ENCODE assay signal across 1 cellular context in the genomic region with DNA sequence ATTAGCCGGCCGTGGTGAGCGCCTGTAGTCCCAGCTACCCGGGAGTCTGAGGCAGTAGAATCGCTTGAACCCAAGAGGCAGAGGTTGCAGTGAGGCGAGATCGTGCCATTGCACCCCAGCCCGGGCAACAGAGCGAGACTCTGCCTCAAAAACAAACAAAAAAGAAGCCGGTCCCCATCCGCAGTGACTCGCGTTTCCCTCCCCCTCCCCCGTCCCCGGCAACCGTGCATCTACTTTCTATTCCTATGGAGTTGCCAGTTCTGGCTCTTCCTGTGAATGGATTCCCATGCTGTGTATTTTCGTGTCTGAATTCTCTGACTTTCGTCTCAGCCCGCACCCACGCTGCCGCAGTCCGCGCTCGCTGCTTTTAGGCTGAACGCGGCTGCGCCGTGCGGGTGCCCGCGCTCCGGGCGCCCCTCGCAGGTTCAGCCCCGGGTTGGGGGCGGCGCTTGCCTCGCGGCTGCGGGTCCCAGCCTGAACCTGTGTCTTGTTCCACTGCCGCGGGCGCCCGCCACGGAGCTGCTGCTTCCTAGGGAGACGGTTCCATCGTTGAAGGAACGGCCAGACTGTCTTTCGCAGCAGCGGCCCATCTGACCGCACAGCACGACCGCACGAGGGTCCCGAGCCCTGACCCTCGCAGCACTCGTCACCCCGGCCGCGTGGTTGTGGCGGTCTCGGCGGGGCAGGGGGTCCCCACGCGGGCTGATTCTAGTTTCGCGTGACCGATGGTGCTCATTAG.
TF ChIP-seq lines count a peak whose summit lies in the region.

No MANE protein-coding gene starts in this region.

TF ChIP-seq in K562, 482 proteins besides CTCF, POLR2A, EP300 and RAD21 (continued from another document and continues in another):
- no peak for TF ChIP-seq FOSL1 (tag; conservative IDR thresholded peaks at IDR 0.05)
- TF ChIP-seq YY1 (IDR thresholded peaks at IDR 0.05; ENCODE audit: borderline replicate concordance in 1 of 3, control insufficient read depth in 1 of 3, extremely low read depth in 1 of 3, insufficient read depth in 3 of 3, insufficient read length in 1 of 3, insufficient replicate concordance in 2 of 3, low read depth in 1 of 3, low read length in 2 of 3), result peak in 2 of 3 experiments; percentile 30 to 44
- TF ChIP-seq ZNF133 (CRISPR knock-in tag; IDR thresholded peaks at IDR 0.05), result no peak
- peak; percentile 30; the same call in 1 of the 2 replicates for TF ChIP-seq SMAD4 (CRISPR knock-in tag; conservative IDR thresholded peaks at IDR 0.05)
- TF ChIP-seq, protein P1, sequence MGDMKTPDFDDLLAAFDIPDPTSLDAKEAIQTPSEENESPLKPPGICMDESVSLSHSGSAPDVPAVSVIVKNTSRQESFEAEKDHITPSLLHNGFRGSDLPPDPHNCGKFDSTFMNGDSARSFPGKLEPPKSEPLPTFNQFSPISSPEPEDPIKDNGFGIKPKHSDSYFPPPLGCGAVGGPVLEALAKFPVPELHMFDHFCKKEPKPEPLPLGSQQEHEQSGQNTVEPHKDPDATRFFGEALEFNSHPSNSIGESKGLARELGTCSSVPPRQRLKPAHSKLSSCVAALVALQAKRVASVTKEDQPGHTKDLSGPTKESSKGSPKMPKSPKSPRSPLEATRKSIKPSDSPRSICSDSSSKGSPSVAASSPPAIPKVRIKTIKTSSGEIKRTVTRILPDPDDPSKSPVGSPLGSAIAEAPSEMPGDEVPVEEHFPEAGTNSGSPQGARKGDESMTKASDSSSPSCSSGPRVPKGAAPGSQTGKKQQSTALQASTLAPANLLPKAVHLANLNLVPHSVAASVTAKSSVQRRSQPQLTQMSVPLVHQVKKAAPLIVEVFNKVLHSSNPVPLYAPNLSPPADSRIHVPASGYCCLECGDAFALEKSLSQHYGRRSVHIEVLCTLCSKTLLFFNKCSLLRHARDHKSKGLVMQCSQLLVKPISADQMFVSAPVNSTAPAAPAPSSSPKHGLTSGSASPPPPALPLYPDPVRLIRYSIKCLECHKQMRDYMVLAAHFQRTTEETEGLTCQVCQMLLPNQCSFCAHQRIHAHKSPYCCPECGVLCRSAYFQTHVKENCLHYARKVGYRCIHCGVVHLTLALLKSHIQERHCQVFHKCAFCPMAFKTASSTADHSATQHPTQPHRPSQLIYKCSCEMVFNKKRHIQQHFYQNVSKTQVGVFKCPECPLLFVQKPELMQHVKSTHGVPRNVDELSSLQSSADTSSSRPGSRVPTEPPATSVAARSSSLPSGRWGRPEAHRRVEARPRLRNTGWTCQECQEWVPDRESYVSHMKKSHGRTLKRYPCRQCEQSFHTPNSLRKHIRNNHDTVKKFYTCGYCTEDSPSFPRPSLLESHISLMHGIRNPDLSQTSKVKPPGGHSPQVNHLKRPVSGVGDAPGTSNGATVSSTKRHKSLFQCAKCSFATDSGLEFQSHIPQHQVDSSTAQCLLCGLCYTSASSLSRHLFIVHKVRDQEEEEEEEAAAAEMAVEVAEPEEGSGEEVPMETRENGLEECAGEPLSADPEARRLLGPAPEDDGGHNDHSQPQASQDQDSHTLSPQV (IDR thresholded peaks at IDR 0.05), result peak; percentile 59
- no peak for TF ChIP-seq TCF7 (IDR thresholded peaks at IDR 0.05; ENCODE audit: borderline replicate concordance)
- TF ChIP-seq ZEB2 (IDR thresholded peaks at IDR 0.05), result no peak
- no peak for TF ChIP-seq SNRNP70 (optimal IDR thresholded peaks at IDR 0.05; ENCODE audit: low read depth, low read length)
- no peak for TF ChIP-seq PYGO2 (tag; IDR thresholded peaks at IDR 0.05)
- TF ChIP-seq, protein P2, sequence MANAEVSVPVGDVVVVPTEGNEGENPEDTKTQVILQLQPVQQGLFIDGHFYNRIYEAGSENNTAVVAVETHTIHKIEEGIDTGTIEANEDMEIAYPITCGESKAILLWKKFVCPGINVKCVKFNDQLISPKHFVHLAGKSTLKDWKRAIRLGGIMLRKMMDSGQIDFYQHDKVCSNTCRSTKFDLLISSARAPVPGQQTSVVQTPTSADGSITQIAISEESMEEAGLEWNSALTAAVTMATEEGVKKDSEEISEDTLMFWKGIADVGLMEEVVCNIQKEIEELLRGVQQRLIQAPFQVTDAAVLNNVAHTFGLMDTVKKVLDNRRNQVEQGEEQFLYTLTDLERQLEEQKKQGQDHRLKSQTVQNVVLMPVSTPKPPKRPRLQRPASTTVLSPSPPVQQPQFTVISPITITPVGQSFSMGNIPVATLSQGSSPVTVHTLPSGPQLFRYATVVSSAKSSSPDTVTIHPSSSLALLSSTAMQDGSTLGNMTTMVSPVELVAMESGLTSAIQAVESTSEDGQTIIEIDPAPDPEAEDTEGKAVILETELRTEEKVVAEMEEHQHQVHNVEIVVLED (CRISPR knock-in tag; IDR thresholded peaks at IDR 0.05), result peak; percentile 21; the same call in 1 of the 2 replicates
- TF ChIP-seq, protein P3, sequence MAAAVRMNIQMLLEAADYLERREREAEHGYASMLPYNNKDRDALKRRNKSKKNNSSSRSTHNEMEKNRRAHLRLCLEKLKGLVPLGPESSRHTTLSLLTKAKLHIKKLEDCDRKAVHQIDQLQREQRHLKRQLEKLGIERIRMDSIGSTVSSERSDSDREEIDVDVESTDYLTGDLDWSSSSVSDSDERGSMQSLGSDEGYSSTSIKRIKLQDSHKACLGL (CRISPR knock-in tag; IDR thresholded peaks at IDR 0.05; ENCODE audit: borderline replicate concordance, poor library complexity, severe bottlenecking), result no peak
- TF ChIP-seq ZBTB17 (CRISPR knock-in tag; IDR thresholded peaks at IDR 0.05), result no peak
- peak; percentile 10 for TF ChIP-seq TAF9B (IDR thresholded peaks at IDR 0.05; ENCODE audit: partially characterized antibody)
- peak; percentile 94; the same call in 1 of the 2 replicates for TF ChIP-seq ZBTB7A (IDR thresholded peaks at IDR 0.05; ENCODE audit: borderline replicate concordance, control insufficient read depth, low read depth, low read length)
- no peak for TF ChIP-seq CHD2 (IDR thresholded peaks at IDR 0.05; ENCODE audit: low read depth, low read length)
- TF ChIP-seq MCM2 (IDR thresholded peaks at IDR 0.05; ENCODE audit: low read depth), result no peak
- TF ChIP-seq, protein P4, sequence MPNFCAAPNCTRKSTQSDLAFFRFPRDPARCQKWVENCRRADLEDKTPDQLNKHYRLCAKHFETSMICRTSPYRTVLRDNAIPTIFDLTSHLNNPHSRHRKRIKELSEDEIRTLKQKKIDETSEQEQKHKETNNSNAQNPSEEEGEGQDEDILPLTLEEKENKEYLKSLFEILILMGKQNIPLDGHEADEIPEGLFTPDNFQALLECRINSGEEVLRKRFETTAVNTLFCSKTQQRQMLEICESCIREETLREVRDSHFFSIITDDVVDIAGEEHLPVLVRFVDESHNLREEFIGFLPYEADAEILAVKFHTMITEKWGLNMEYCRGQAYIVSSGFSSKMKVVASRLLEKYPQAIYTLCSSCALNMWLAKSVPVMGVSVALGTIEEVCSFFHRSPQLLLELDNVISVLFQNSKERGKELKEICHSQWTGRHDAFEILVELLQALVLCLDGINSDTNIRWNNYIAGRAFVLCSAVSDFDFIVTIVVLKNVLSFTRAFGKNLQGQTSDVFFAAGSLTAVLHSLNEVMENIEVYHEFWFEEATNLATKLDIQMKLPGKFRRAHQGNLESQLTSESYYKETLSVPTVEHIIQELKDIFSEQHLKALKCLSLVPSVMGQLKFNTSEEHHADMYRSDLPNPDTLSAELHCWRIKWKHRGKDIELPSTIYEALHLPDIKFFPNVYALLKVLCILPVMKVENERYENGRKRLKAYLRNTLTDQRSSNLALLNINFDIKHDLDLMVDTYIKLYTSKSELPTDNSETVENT (CRISPR knock-in tag; IDR thresholded peaks at IDR 0.05), result 0 out of 2 replicates have a peak, but pooled peaks have one; percentile 31
- TF ChIP-seq, protein P5, sequence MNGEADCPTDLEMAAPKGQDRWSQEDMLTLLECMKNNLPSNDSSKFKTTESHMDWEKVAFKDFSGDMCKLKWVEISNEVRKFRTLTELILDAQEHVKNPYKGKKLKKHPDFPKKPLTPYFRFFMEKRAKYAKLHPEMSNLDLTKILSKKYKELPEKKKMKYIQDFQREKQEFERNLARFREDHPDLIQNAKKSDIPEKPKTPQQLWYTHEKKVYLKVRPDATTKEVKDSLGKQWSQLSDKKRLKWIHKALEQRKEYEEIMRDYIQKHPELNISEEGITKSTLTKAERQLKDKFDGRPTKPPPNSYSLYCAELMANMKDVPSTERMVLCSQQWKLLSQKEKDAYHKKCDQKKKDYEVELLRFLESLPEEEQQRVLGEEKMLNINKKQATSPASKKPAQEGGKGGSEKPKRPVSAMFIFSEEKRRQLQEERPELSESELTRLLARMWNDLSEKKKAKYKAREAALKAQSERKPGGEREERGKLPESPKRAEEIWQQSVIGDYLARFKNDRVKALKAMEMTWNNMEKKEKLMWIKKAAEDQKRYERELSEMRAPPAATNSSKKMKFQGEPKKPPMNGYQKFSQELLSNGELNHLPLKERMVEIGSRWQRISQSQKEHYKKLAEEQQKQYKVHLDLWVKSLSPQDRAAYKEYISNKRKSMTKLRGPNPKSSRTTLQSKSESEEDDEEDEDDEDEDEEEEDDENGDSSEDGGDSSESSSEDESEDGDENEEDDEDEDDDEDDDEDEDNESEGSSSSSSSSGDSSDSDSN (IDR thresholded peaks at IDR 0.05; ENCODE audit: borderline replicate concordance in 1 of 2, low read depth in 2 of 2, low read length in 2 of 2), result peak; percentile 52 to 80; a peak in 1 of 4 replicates
- no peak for TF ChIP-seq FOXA3 (CRISPR knock-in tag; conservative IDR thresholded peaks at IDR 0.05 in 1 of 2, IDR thresholded peaks at IDR 0.05 in 1 of 2)
- TF ChIP-seq ZFP36 (IDR thresholded peaks at IDR 0.05; ENCODE audit: low read depth, low read length, partially characterized antibody), result no peak
- TF ChIP-seq ZKSCAN3 (CRISPR knock-in tag; IDR thresholded peaks at IDR 0.05), result no peak
- TF ChIP-seq POLR2G (IDR thresholded peaks at IDR 0.05; ENCODE audit: low read depth, low read length), result peak; percentile 94
- no peak for TF ChIP-seq HNRNPL (IDR thresholded peaks at IDR 0.05; ENCODE audit: low read depth, low read length)
- TF ChIP-seq RFX7 (CRISPR knock-in tag; IDR thresholded peaks at IDR 0.05), result no peak
- peak; percentile 56; the same call in 1 of the 2 replicates for TF ChIP-seq GATAD2B (IDR thresholded peaks at IDR 0.05; ENCODE audit: borderline replicate concordance)
- TF ChIP-seq KLF6 (CRISPR knock-in tag; IDR thresholded peaks at IDR 0.05; ENCODE audit: borderline replicate concordance), result no peak
- peak; percentile 50; the same call in 1 of the 2 replicates for TF ChIP-seq RNF2 (IDR thresholded peaks at IDR 0.05)
- TF ChIP-seq TBP (optimal IDR thresholded peaks at IDR 0.05; ENCODE audit: low read depth, low read length), result peak; percentile 61
- TF ChIP-seq, protein P6, sequence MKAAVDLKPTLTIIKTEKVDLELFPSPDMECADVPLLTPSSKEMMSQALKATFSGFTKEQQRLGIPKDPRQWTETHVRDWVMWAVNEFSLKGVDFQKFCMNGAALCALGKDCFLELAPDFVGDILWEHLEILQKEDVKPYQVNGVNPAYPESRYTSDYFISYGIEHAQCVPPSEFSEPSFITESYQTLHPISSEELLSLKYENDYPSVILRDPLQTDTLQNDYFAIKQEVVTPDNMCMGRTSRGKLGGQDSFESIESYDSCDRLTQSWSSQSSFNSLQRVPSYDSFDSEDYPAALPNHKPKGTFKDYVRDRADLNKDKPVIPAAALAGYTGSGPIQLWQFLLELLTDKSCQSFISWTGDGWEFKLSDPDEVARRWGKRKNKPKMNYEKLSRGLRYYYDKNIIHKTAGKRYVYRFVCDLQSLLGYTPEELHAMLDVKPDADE (conservative IDR thresholded peaks at IDR 0.05; ENCODE audit: control insufficient read depth, low read depth, low read length), result 0 out of 2 replicates have a peak, but pooled peaks have one; percentile 29
- TF ChIP-seq NR2C2 (CRISPR knock-in tag; IDR thresholded peaks at IDR 0.05), result no peak
- peak; percentile 28 for TF ChIP-seq NR2C2 (tag; IDR thresholded peaks at IDR 0.05)
- peak; percentile 62 for TF ChIP-seq ZFX (CRISPR knock-in tag; IDR thresholded peaks at IDR 0.05)
- no peak for TF ChIP-seq PTTG1 (tag; IDR thresholded peaks at IDR 0.05; ENCODE audit: low read depth)
- TF ChIP-seq, protein P7, sequence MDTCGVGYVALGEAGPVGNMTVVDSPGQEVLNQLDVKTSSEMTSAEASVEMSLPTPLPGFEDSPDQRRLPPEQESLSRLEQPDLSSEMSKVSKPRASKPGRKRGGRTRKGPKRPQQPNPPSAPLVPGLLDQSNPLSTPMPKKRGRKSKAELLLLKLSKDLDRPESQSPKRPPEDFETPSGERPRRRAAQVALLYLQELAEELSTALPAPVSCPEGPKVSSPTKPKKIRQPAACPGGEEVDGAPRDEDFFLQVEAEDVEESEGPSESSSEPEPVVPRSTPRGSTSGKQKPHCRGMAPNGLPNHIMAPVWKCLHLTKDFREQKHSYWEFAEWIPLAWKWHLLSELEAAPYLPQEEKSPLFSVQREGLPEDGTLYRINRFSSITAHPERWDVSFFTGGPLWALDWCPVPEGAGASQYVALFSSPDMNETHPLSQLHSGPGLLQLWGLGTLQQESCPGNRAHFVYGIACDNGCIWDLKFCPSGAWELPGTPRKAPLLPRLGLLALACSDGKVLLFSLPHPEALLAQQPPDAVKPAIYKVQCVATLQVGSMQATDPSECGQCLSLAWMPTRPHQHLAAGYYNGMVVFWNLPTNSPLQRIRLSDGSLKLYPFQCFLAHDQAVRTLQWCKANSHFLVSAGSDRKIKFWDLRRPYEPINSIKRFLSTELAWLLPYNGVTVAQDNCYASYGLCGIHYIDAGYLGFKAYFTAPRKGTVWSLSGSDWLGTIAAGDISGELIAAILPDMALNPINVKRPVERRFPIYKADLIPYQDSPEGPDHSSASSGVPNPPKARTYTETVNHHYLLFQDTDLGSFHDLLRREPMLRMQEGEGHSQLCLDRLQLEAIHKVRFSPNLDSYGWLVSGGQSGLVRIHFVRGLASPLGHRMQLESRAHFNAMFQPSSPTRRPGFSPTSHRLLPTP (IDR thresholded peaks at IDR 0.05; ENCODE audit: borderline replicate concordance, extremely low read depth, insufficient read length), result peak; percentile 21
- TF ChIP-seq TEAD4 (IDR thresholded peaks at IDR 0.05; ENCODE audit: low read length), result 0 out of 2 replicates have a peak, but pooled peaks have one; percentile 6
- no peak for TF ChIP-seq TEAD4 (CRISPR knock-in tag; IDR thresholded peaks at IDR 0.05; ENCODE audit: borderline replicate concordance)
- TF ChIP-seq, protein P8, sequence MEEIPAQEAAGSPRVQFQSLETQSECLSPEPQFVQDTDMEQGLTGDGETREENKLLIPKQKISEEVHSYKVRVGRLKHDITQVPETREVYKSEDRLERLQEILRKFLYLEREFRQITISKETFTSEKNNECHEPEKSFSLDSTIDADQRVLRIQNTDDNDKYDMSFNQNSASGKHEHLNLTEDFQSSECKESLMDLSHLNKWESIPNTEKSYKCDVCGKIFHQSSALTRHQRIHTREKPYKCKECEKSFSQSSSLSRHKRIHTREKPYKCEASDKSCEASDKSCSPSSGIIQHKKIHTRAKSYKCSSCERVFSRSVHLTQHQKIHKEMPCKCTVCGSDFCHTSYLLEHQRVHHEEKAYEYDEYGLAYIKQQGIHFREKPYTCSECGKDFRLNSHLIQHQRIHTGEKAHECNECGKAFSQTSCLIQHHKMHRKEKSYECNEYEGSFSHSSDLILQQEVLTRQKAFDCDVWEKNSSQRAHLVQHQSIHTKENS (CRISPR knock-in tag; IDR thresholded peaks at IDR 0.05), result no peak
- TF ChIP-seq KLF16 (IDR thresholded peaks at IDR 0.05), result no peak
- TF ChIP-seq KDM5B (IDR thresholded peaks at IDR 0.05; ENCODE audit: insufficient replicate concordance, low read depth, low read length), result peak; percentile 58
- peak; percentile 80 to 83 for TF ChIP-seq NRF1 (conservative IDR thresholded peaks at IDR 0.05 in 1 of 2, IDR thresholded peaks at IDR 0.05 in 1 of 2)
- TF ChIP-seq NCOA6 (IDR thresholded peaks at IDR 0.05), result no peak
